ENCODE assay signal across 1 cellular context in the genomic region with DNA sequence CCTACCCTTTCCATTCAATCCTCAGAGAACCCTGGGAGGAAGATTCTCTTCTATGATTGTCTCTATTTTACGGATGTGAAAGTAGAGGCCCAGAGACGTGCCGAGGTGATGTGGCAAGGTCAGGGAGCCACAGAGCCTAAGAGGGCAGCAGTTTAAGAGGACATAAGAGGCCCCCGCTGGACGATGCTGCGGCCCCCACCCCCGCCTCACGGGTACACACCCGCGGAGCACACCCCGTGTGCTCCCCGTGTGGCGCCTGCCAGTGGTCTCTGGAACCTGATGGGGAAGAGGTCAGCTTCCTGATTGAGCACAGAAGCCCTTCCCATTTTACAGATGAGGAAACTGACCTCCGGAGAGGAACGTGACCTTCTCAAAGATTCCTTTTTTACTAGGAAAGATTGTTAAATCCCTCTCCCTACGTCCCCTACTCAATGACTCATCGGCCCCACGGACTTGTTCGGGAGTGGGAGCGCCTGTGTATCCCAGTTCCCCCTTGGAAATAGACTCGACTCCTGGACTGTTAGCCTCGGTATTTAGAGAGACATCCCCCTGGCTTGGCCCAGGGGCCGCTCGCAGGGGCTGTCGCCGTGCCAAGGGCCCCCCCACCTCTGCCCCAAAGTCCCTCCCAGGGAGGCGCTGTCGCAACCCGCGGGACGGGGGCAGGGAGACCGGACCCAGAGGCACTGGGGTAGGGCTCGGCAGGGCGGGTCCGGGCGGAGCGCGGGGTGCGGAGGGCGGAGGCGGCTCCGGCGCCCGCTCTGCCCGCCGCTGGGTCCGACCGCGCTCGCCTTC.
TF ChIP-seq lines count a peak whose summit lies in the region.

A gene with protein sequence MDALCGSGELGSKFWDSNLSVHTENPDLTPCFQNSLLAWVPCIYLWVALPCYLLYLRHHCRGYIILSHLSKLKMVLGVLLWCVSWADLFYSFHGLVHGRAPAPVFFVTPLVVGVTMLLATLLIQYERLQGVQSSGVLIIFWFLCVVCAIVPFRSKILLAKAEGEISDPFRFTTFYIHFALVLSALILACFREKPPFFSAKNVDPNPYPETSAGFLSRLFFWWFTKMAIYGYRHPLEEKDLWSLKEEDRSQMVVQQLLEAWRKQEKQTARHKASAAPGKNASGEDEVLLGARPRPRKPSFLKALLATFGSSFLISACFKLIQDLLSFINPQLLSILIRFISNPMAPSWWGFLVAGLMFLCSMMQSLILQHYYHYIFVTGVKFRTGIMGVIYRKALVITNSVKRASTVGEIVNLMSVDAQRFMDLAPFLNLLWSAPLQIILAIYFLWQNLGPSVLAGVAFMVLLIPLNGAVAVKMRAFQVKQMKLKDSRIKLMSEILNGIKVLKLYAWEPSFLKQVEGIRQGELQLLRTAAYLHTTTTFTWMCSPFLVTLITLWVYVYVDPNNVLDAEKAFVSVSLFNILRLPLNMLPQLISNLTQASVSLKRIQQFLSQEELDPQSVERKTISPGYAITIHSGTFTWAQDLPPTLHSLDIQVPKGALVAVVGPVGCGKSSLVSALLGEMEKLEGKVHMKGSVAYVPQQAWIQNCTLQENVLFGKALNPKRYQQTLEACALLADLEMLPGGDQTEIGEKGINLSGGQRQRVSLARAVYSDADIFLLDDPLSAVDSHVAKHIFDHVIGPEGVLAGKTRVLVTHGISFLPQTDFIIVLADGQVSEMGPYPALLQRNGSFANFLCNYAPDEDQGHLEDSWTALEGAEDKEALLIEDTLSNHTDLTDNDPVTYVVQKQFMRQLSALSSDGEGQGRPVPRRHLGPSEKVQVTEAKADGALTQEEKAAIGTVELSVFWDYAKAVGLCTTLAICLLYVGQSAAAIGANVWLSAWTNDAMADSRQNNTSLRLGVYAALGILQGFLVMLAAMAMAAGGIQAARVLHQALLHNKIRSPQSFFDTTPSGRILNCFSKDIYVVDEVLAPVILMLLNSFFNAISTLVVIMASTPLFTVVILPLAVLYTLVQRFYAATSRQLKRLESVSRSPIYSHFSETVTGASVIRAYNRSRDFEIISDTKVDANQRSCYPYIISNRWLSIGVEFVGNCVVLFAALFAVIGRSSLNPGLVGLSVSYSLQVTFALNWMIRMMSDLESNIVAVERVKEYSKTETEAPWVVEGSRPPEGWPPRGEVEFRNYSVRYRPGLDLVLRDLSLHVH (N-terminal part only) (plus strand): TSS at position 759 of the 792 bp plus-strand sequence. CDS start 56 bp downstream, outside the sequence.

TF ChIP-seq in HepG2, 621 proteins besides CTCF, POLR2A, EP300 and RAD21 (continued from another document and continues in another):
- TF ChIP-seq, protein P1, sequence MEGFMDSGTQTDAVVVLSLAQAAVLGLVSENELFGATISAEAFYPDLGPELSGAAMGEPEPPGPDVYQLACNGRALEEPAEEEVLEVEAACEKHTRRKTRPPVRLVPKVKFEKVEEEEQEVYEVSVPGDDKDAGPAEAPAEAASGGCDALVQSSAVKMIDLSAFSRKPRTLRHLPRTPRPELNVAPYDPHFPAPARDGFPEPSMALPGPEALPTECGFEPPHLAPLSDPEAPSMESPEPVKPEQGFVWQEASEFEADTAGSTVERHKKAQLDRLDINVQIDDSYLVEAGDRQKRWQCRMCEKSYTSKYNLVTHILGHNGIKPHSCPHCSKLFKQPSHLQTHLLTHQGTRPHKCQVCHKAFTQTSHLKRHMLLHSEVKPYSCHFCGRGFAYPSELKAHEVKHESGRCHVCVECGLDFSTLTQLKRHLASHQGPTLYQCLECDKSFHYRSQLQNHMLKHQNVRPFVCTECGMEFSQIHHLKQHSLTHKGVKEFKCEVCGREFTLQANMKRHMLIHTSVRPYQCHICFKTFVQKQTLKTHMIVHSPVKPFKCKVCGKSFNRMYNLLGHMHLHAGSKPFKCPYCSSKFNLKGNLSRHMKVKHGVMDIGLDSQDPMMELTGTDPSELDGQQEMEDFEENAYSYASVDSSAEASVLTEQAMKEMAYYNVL (CRISPR knock-in tag; IDR thresholded peaks at IDR 0.05; ENCODE audit: borderline replicate concordance), result no peak
- TF ChIP-seq, protein P2, sequence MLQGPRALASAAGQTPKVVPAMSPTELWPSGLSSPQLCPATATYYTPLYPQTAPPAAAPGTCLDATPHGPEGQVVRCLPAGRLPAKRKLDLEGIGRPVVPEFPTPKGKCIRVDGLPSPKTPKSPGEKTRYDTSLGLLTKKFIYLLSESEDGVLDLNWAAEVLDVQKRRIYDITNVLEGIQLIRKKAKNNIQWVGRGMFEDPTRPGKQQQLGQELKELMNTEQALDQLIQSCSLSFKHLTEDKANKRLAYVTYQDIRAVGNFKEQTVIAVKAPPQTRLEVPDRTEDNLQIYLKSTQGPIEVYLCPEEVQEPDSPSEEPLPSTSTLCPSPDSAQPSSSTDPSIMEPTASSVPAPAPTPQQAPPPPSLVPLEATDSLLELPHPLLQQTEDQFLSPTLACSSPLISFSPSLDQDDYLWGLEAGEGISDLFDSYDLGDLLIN (CRISPR knock-in tag; IDR thresholded peaks at IDR 0.05; ENCODE audit: borderline replicate concordance), result no peak
- TF ChIP-seq HES4 (CRISPR knock-in tag; IDR thresholded peaks at IDR 0.05; ENCODE audit: borderline replicate concordance) (0 out of 2 replicates have a peak, but pooled peaks have one; percentile 11), ZNF256 (CRISPR knock-in tag; conservative IDR thresholded peaks at IDR 0.05) (no peak), PAX8 (CRISPR knock-in tag; IDR thresholded peaks at IDR 0.05; ENCODE audit: borderline replicate concordance) (no peak), TGIF2 (CRISPR knock-in tag; IDR thresholded peaks at IDR 0.05) (no peak), ZBTB3 (CRISPR knock-in tag; IDR thresholded peaks at IDR 0.05; ENCODE audit: borderline replicate concordance, low read depth) (no peak), ZNF331 (CRISPR knock-in tag; IDR thresholded peaks at IDR 0.05) (peak; percentile 85), ZSCAN25 (CRISPR knock-in tag; IDR thresholded peaks at IDR 0.05) (peak; percentile 78), CHCHD3 (CRISPR knock-in tag; IDR thresholded peaks at IDR 0.05) (no peak), ZNF746 (CRISPR knock-in tag; IDR thresholded peaks at IDR 0.05) (peak; percentile 36; the same call in 1 of the 2 replicates), ZNF136 (CRISPR knock-in tag; IDR thresholded peaks at IDR 0.05; ENCODE audit: low read depth) (no peak), POLR2G (IDR thresholded peaks at IDR 0.05; ENCODE audit: low read depth, low read length) (peak; percentile 73), ZNF780A (CRISPR knock-in tag; IDR thresholded peaks at IDR 0.05) (no peak), JDP2 (CRISPR knock-in tag; IDR thresholded peaks at IDR 0.05; ENCODE audit: borderline replicate concordance) (no peak; the same call in 1 of the 2 replicates), CHD4 (IDR thresholded peaks at IDR 0.05; ENCODE audit: borderline replicate concordance, low read length) (peak; percentile 95), ZNF788 (CRISPR knock-in tag; IDR thresholded peaks at IDR 0.05; ENCODE audit: borderline replicate concordance) (peak; percentile 72; the same call in 1 of the 2 replicates), SALL1 (CRISPR knock-in tag; IDR thresholded peaks at IDR 0.05) (peak; percentile 46), POLR2AphosphoS5 (IDR thresholded peaks at IDR 0.05; ENCODE audit: low read depth, low read length) (no peak), AGO1 (IDR thresholded peaks at IDR 0.05; ENCODE audit: low read depth, low read length, poor library complexity, severe bottlenecking) (peak; percentile 22), ZNF546 (CRISPR knock-in tag; conservative IDR thresholded peaks at IDR 0.05) (no peak)
- TF ChIP-seq, protein P3, sequence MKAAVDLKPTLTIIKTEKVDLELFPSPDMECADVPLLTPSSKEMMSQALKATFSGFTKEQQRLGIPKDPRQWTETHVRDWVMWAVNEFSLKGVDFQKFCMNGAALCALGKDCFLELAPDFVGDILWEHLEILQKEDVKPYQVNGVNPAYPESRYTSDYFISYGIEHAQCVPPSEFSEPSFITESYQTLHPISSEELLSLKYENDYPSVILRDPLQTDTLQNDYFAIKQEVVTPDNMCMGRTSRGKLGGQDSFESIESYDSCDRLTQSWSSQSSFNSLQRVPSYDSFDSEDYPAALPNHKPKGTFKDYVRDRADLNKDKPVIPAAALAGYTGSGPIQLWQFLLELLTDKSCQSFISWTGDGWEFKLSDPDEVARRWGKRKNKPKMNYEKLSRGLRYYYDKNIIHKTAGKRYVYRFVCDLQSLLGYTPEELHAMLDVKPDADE (CRISPR knock-in tag; IDR thresholded peaks at IDR 0.05), result no peak
- TF ChIP-seq, protein P4, sequence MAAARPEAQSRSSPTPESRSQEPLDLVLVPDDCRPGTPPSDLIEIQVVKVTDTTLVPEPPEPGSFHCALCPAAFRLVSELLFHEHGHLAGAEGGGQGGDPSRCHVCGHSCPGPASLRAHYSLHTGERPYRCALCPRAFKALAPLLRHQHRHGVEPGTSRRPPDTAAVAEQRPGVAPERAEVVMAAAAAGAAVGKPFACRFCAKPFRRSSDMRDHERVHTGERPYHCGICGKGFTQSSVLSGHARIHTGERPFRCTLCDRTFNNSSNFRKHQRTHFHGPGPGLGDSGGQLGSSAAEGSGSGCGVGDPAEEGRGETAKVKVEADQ (CRISPR knock-in tag; IDR thresholded peaks at IDR 0.05; ENCODE audit: borderline replicate concordance), result peak; percentile 18; the same call in 1 of the 2 replicates
- TF ChIP-seq, protein P5, sequence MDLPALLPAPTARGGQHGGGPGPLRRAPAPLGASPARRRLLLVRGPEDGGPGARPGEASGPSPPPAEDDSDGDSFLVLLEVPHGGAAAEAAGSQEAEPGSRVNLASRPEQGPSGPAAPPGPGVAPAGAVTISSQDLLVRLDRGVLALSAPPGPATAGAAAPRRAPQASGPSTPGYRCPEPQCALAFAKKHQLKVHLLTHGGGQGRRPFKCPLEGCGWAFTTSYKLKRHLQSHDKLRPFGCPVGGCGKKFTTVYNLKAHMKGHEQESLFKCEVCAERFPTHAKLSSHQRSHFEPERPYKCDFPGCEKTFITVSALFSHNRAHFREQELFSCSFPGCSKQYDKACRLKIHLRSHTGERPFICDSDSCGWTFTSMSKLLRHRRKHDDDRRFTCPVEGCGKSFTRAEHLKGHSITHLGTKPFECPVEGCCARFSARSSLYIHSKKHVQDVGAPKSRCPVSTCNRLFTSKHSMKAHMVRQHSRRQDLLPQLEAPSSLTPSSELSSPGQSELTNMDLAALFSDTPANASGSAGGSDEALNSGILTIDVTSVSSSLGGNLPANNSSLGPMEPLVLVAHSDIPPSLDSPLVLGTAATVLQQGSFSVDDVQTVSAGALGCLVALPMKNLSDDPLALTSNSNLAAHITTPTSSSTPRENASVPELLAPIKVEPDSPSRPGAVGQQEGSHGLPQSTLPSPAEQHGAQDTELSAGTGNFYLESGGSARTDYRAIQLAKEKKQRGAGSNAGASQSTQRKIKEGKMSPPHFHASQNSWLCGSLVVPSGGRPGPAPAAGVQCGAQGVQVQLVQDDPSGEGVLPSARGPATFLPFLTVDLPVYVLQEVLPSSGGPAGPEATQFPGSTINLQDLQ (CRISPR knock-in tag; IDR thresholded peaks at IDR 0.05), result peak; percentile 86; the same call in 1 of the 2 replicates
- TF ChIP-seq, protein P6, sequence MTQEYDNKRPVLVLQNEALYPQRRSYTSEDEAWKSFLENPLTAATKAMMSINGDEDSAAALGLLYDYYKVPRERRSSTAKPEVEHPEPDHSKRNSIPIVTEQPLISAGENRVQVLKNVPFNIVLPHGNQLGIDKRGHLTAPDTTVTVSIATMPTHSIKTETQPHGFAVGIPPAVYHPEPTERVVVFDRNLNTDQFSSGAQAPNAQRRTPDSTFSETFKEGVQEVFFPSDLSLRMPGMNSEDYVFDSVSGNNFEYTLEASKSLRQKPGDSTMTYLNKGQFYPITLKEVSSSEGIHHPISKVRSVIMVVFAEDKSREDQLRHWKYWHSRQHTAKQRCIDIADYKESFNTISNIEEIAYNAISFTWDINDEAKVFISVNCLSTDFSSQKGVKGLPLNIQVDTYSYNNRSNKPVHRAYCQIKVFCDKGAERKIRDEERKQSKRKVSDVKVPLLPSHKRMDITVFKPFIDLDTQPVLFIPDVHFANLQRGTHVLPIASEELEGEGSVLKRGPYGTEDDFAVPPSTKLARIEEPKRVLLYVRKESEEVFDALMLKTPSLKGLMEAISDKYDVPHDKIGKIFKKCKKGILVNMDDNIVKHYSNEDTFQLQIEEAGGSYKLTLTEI (CRISPR knock-in tag; conservative IDR thresholded peaks at IDR 0.05), result no peak
- TF ChIP-seq, protein P7, sequence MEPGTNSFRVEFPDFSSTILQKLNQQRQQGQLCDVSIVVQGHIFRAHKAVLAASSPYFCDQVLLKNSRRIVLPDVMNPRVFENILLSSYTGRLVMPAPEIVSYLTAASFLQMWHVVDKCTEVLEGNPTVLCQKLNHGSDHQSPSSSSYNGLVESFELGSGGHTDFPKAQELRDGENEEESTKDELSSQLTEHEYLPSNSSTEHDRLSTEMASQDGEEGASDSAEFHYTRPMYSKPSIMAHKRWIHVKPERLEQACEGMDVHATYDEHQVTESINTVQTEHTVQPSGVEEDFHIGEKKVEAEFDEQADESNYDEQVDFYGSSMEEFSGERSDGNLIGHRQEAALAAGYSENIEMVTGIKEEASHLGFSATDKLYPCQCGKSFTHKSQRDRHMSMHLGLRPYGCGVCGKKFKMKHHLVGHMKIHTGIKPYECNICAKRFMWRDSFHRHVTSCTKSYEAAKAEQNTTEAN (CRISPR knock-in tag; conservative IDR thresholded peaks at IDR 0.05), result no peak
- TF ChIP-seq, protein P8, sequence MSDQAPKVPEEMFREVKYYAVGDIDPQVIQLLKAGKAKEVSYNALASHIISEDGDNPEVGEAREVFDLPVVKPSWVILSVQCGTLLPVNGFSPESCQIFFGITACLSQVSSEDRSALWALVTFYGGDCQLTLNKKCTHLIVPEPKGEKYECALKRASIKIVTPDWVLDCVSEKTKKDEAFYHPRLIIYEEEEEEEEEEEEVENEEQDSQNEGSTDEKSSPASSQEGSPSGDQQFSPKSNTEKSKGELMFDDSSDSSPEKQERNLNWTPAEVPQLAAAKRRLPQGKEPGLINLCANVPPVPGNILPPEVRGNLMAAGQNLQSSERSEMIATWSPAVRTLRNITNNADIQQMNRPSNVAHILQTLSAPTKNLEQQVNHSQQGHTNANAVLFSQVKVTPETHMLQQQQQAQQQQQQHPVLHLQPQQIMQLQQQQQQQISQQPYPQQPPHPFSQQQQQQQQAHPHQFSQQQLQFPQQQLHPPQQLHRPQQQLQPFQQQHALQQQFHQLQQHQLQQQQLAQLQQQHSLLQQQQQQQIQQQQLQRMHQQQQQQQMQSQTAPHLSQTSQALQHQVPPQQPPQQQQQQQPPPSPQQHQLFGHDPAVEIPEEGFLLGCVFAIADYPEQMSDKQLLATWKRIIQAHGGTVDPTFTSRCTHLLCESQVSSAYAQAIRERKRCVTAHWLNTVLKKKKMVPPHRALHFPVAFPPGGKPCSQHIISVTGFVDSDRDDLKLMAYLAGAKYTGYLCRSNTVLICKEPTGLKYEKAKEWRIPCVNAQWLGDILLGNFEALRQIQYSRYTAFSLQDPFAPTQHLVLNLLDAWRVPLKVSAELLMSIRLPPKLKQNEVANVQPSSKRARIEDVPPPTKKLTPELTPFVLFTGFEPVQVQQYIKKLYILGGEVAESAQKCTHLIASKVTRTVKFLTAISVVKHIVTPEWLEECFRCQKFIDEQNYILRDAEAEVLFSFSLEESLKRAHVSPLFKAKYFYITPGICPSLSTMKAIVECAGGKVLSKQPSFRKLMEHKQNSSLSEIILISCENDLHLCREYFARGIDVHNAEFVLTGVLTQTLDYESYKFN (CRISPR knock-in tag; conservative IDR thresholded peaks at IDR 0.05), result peak; percentile 52; the same call in 1 of the 2 replicates
- TF ChIP-seq, protein P9, sequence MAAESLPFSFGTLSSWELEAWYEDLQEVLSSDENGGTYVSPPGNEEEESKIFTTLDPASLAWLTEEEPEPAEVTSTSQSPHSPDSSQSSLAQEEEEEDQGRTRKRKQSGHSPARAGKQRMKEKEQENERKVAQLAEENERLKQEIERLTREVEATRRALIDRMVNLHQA (CRISPR knock-in tag; IDR thresholded peaks at IDR 0.05), result no peak
- TF ChIP-seq, protein P10, sequence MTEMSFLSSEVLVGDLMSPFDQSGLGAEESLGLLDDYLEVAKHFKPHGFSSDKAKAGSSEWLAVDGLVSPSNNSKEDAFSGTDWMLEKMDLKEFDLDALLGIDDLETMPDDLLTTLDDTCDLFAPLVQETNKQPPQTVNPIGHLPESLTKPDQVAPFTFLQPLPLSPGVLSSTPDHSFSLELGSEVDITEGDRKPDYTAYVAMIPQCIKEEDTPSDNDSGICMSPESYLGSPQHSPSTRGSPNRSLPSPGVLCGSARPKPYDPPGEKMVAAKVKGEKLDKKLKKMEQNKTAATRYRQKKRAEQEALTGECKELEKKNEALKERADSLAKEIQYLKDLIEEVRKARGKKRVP (CRISPR knock-in tag; IDR thresholded peaks at IDR 0.05), result 0 out of 4 replicates have a peak, but pooled peaks of 1 of the 2 experiments have one; percentile 17
